ENCODE assay signal across 8 cellular contexts in genomic region chr11:88175004-88175706, GRCh38. TPM values are rescaled to one million over a fixed set of nuclear protein-coding genes. Genes with fewer than 3 reads are reported as not detected.
DNase-seq lines count a peak whose midpoint lies in the region; ATAC-seq and TF ChIP-seq lines count a peak whose summit lies in the region.

Gene RAB38 (minus strand): TSS chr11:88175443. CDS start chr11:88175384, 59 bp downstream.

- no peaks in the 10 kb centered on the region for H3K9me3 Mint-ChIP-seq in natural killer cell treated with Interleukin-12 subunit alpha and Interleukin-12 subunit beta and Interleukin-15 and Interleukin-18, amount 100 ng/mL, for 72 hours

- peak; percentile 25 for DNase-seq in AG20443 (ENCODE audit: low spot score)
- DNase-seq in activated CD4-positive, alpha-beta T cell treated with anti-CD3 and anti-CD28 coated beads, Interleukin-2, amount 50 U/mL, for 48 hours = peak; percentile 40 to 43
- peak; percentile 50 to 65 for DNase-seq in erythroblast (lab: John Stamatoyannopoulos, UW)
- no peak for DNase-seq in natural killer cell treated with Interleukin-12 subunit alpha and Interleukin-12 subunit beta and Interleukin-15 and Interleukin-18, amount 100 ng/mL, for 72 hours (ENCODE audit: low spot score)
- peak; percentile 59 for DNase-seq in ureter (ENCODE audit: low spot score)
- DNase-seq in SW 1271 (lab: John Stamatoyannopoulos, UW) = no peak

- H3K4me1 Mint-ChIP-seq in natural killer cell treated with Interleukin-12 subunit alpha and Interleukin-12 subunit beta and Interleukin-15 and Interleukin-18, amount 100 ng/mL, for 72 hours (ENCODE audit: low read depth in 2 of 2) = peaks cover 29 to 35% of the 10 kb centered on the region in 2 donors

- TF ChIP-seq POLR2A in erythroblast (IDR thresholded peaks at IDR 0.05; ENCODE audit: low read length) = no peak

- no peaks in the 10 kb centered on the region for H3K27me3 Mint-ChIP-seq in natural killer cell treated with Interleukin-12 subunit alpha and Interleukin-12 subunit beta and Interleukin-15 and Interleukin-18, amount 100 ng/mL, for 72 hours

- peak; percentile 40 for ATAC-seq in GM18909 (IDR thresholded peaks at IDR 0.05; ENCODE audit: poor library complexity, unreplicated experiment)
- ATAC-seq in HG03342 (IDR thresholded peaks at IDR 0.05; ENCODE audit: unreplicated experiment) = peak; percentile 42
- ATAC-seq in natural killer cell treated with Interleukin-12 subunit alpha and Interleukin-12 subunit beta and Interleukin-15 and Interleukin-18, amount 100 ng/mL, for 72 hours = peak; percentile 43 to 64

- H3K36me3 Mint-ChIP-seq in natural killer cell treated with Interleukin-12 subunit alpha and Interleukin-12 subunit beta and Interleukin-15 and Interleukin-18, amount 100 ng/mL, for 72 hours = no peaks in the 10 kb centered on the region

- H3K4me3 Mint-ChIP-seq in natural killer cell treated with Interleukin-12 subunit alpha and Interleukin-12 subunit beta and Interleukin-15 and Interleukin-18, amount 100 ng/mL, for 72 hours = peak within 1 kb of the TSS; percentile 67

- peak within 1 kb of the TSS in 1 of 2 donors; percentile 50 for H3K27ac Mint-ChIP-seq in natural killer cell treated with Interleukin-12 subunit alpha and Interleukin-12 subunit beta and Interleukin-15 and Interleukin-18, amount 100 ng/mL, for 72 hours

RNA-seq across cellular contexts. Expression of gene RAB38, which starts in this region (rescaled TPM):
- total RNA-seq in natural killer cell treated with Interleukin-12 subunit alpha and Interleukin-12 subunit beta and Interleukin-15 and Interleukin-18, amount 100 ng/mL, for 72 hours = 1 to 10 TPM; 2.2 to 7.2 TPM
- 25.1 TPM for total RNA-seq in ureter

Comparison
In these comparisons a context has a peak if more than half of its experiments do, and no peak if none do; other contexts are left out.
1. DNase-seq: peak in AG20443 (single experiment), activated CD4-positive, alpha-beta T cell treated with anti-CD3 and anti-CD28 coated beads, Interleukin-2, amount 50 U/mL, for 48 hours (2 of 2), erythroblast (2 of 2) and ureter (single experiment); none in natural killer cell treated with Interleukin-12 subunit alpha and Interleukin-12 subunit beta and Interleukin-15 and Interleukin-18, amount 100 ng/mL, for 72 hours (single experiment) and SW 1271 (0 of 2).
2. Peak in every context shown above with its lines, with median percentiles within 50 percentile points of each other: ATAC-seq.